In the genomic region with DNA sequence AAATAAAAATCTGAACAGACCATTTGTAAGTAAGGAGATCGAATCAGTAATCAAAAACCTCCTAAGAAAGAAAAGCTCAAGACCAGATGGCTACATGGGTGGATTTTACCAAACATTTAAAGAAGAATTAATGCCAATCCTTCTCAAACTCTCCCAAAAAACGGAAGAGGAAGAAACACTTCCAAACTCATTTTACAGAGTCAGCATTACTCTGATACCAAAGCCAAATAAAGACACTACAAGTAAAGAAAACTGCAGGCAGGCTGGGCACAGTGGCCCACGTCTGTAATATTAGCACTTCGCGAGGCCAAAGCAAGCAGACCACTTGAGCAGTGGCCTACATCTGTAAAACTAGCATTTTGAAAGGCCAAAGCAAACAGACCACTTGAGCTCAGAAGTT, we compare ENCODE assay signal across 22 cellular contexts.
DNase-seq lines count a peak whose midpoint lies in the region; ATAC-seq, FAIRE-seq and TF ChIP-seq lines count a peak whose summit lies in the region.
"Had no signal": no experiment of that assay in that cellular context is flagged by ENCODE, and none has a peak within 500 bp of the region (broad histone marks: within the 10 kb centered on the region; RNA-seq: fewer than 3 reads in every experiment).

No MANE protein-coding gene starts in this region.

- H3K27ac Mint-ChIP-seq in GM23338, result no peak overlapping the region
- H3K27ac Mint-ChIP-seq: B cell; CD4-positive, alpha-beta T cell; CD8-positive, alpha-beta T cell had no signal

- DNase-seq in HepG2 (ENCODE audit: low spot score) (no peak), right lobe of liver (no peak), GM23338 (ENCODE audit: low spot score) (no peak), K562 (ENCODE audit: extremely low read depth in 1 of 4, low spot score in 3 of 4) (no peak), occipital lobe (lab: John Stamatoyannopoulos, UW) (no peak), Right ventricle myocardium inferior (ENCODE audit: missing footprints) (no peak)
- DNase-seq: 8988T; AML-193; Caco-2; Calu3; CD4-positive, alpha-beta T cell; CD8-positive, alpha-beta T cell; DMS79 treated with DMSO at 0.1 percent for 48 hours; GF-D8 had no signal

- no peak for TF ChIP-seq EP300 in HepG2 (IDR thresholded peaks at IDR 0.05; ENCODE audit: low read depth in 2 of 2, low read length in 2 of 2)
- no peak for TF ChIP-seq EP300 in HepG2 (CRISPR knock-in tag; IDR thresholded peaks at IDR 0.05; ENCODE audit: borderline replicate concordance)
- no peak for TF ChIP-seq EP300 in K562 (IDR thresholded peaks at IDR 0.05; ENCODE audit: low read length)

- CTCF ChIA-PET in HepG2 (lab: Yijun Ruan, JAX; ENCODE audit: low intra/inter-chr PET ratio, low total read pairs) (no interaction called here), K562 (lab: Yijun Ruan, JAX; ENCODE audit: low intra/inter-chr PET ratio) (no interaction called here)

- H3K9ac ChIP-seq in HepG2 (ENCODE audit: insufficient read depth, low read depth, low read length), result no peak overlapping the region
- no peak overlapping the region for H3K9ac ChIP-seq in K562 (ENCODE audit: insufficient read depth in 1 of 2, low read depth in 2 of 2, low read length in 2 of 2)
- H3K9ac ChIP-seq: BLaER1 treated with 17β-estradiol and CSF1 and Interleukin-3, amounts not matched to agents 10 nM and 100 nM had no signal

- intact Hi-C loops in HepG2 (cut with micrococcal nuclease; ENCODE audit: unreplicated experiment), result no loop called here
- intact Hi-C loops in right lobe of liver (cut with DNase I), result no loop called here
- intact Hi-C loops in K562 (cut with micrococcal nuclease), result no loop called here
- intact Hi-C loops in Right ventricle myocardium inferior (cut with DNase I), result no loop called here

- H3K4me3 Mint-ChIP-seq in GM23338, result no peak overlapping the region
- H3K4me3 Mint-ChIP-seq: B cell; CD4-positive, alpha-beta T cell; CD8-positive, alpha-beta T cell had no signal

- H4K20me1 ChIP-seq in HepG2 (ENCODE audit: insufficient read depth, low read length) (no peaks in the 10 kb centered on the region), GM23338 (replicated peaks; ENCODE audit: insufficient read depth) (no peaks in the 10 kb centered on the region), K562 (replicated peaks; ENCODE audit: control insufficient read depth, insufficient read depth, low read length) (no peaks in the 10 kb centered on the region)
- H4K20me1 ChIP-seq: BLaER1 treated with 17β-estradiol and CSF1 and Interleukin-3, amounts not matched to agents 10 nM and 100 nM had no signal

- no peak overlapping the region for H3K27ac ChIP-seq in HepG2 (ENCODE audit: extremely low read length, insufficient read depth, low read length)
- no peak overlapping the region for H3K27ac ChIP-seq in right lobe of liver
- H3K27ac ChIP-seq in GM23338 (ENCODE audit: low read depth), result no peak overlapping the region
- H3K27ac ChIP-seq in K562 (ENCODE audit: extremely low read depth, low read depth, low read length), result no peak overlapping the region
- H3K27ac ChIP-seq: BLaER1 treated with 17β-estradiol and CSF1 and Interleukin-3, amounts not matched to agents 10 nM and 100 nM; C4-2B had no signal

- no peak overlapping the region for H3K4me3 ChIP-seq in HepG2 (replicated peaks in 1 of 3; ENCODE audit: insufficient read depth in 1 of 3, low read depth in 2 of 3, low read length in 3 of 3)
- no peak overlapping the region for H3K4me3 ChIP-seq in right lobe of liver
- no peak overlapping the region for H3K4me3 ChIP-seq in GM23338
- H3K4me3 ChIP-seq in K562, result no peak overlapping the region
- H3K4me3 ChIP-seq: BLaER1 treated with 17β-estradiol and CSF1 and Interleukin-3, amounts not matched to agents 10 nM and 100 nM had no signal

- H3K36me3 Mint-ChIP-seq in GM23338 (ENCODE audit: low read depth), result no peaks in the 10 kb centered on the region
- H3K36me3 Mint-ChIP-seq: CD8-positive, alpha-beta T cell had no signal

- FAIRE-seq in HepG2 (lab: Jason Lieb, UNC), result no peak
- FAIRE-seq in K562 (lab: Jason Lieb, UNC), result no peak
- FAIRE-seq: A204.1, D721Med, G401.6, GM12891, GM19239 had no signal

- H3K4me2 ChIP-seq in HepG2 (ENCODE audit: low read depth, low read length) (no peak overlapping the region), GM23338 (no peak overlapping the region), K562 (ENCODE audit: insufficient read depth, low read length) (no peak overlapping the region)
- H3K4me2 ChIP-seq: BLaER1 treated with 17β-estradiol and CSF1 and Interleukin-3, amounts not matched to agents 10 nM and 100 nM had no signal

- BruUV-seq in HepG2 (replicated peaks; lab: Mats Ljungman, UMichigan), result no TSS peak
- no TSS peak for BruUV-seq in K562 (replicated peaks; lab: Mats Ljungman, UMichigan)

- peaks cover 5% of the 10 kb centered on the region; the same call in 2 of the 3 replicates for H3K9me3 Mint-ChIP-seq in GM23338

- no peaks in the 10 kb centered on the region for H3K4me1 Mint-ChIP-seq in GM23338
- H3K4me1 Mint-ChIP-seq: B cell had no signal

- H3K79me2 ChIP-seq in HepG2 (ENCODE audit: insufficient read depth, low read length) (no peaks in the 10 kb centered on the region), GM23338 (replicated peaks; ENCODE audit: insufficient read depth) (no peaks in the 10 kb centered on the region), K562 (ENCODE audit: control insufficient read depth, insufficient read depth, low read length) (no peaks in the 10 kb centered on the region)

- POLR2A ChIA-PET in HepG2 (lab: Yijun Ruan, JAX) (no interaction called here), K562 (lab: Yijun Ruan, JAX) (no interaction called here)

- WGBS in HepG2 (ENCODE audit: low lambda C conversion rate), result under 1% methylated on average over 5 of the region's 5 CpGs
- 27% methylated on average over 2 of the region's 5 CpGs for WGBS in right lobe of liver (ENCODE audit: insufficient coverage, low coverage, low lambda C conversion rate, missing lambda C conversion rate)
- WGBS in K562 (ENCODE audit: insufficient coverage, low coverage, missing lambda C conversion rate), result 3% methylated on average over 5 of the region's 5 CpGs

- H3K9me2 ChIP-seq in GM23338 (ENCODE audit: insufficient read depth), result no peaks in the 10 kb centered on the region

- H3K9me1 ChIP-seq in K562 (ENCODE audit: control insufficient read depth, insufficient read depth, low read length), result no peaks in the 10 kb centered on the region

- TF ChIP-seq POLR2A in HepG2 (IDR thresholded peaks at IDR 0.05; ENCODE audit: insufficient read depth in 1 of 2, low read depth in 2 of 2, low read length in 2 of 2) (no peak), right lobe of liver (IDR thresholded peaks at IDR 0.05) (no peak), K562 (conservative IDR thresholded peaks at IDR 0.05) (no peak)

- H3K27me3 ChIP-seq in HepG2 (ENCODE audit: control insufficient read depth in 1 of 2, insufficient read depth in 2 of 2, low read length in 2 of 2), result no peaks in the 10 kb centered on the region
- H3K27me3 ChIP-seq in right lobe of liver, result no peaks in the 10 kb centered on the region
- H3K27me3 ChIP-seq in GM23338 (ENCODE audit: insufficient read depth), result no peaks in the 10 kb centered on the region
- no peaks in the 10 kb centered on the region for H3K27me3 ChIP-seq in K562 (ENCODE audit: control insufficient read depth in 2 of 2, insufficient read depth in 2 of 2, low read length in 2 of 2)
- H3K27me3 ChIP-seq: BLaER1 treated with 17β-estradiol and CSF1 and Interleukin-3, amounts not matched to agents 10 nM and 100 nM had no signal

- H3K4me1 ChIP-seq in HepG2 (ENCODE audit: insufficient read depth, low read length) (no peaks in the 10 kb centered on the region), right lobe of liver (no peaks in the 10 kb centered on the region), GM23338 (ENCODE audit: insufficient read depth) (no peaks in the 10 kb centered on the region), K562 (replicated peaks in 1 of 2; ENCODE audit: control insufficient read depth in 2 of 2, insufficient read depth in 2 of 2, low read length in 2 of 2) (no peaks in the 10 kb centered on the region)
- H3K4me1 ChIP-seq: BLaER1 treated with 17β-estradiol and CSF1 and Interleukin-3, amounts not matched to agents 10 nM and 100 nM; Caco-2 had no signal

- no peaks in the 10 kb centered on the region for H3F3A ChIP-seq in GM23338 (replicated peaks; ENCODE audit: low read depth)

- H3K9me3 ChIP-seq in HepG2 (ENCODE audit: low read length) (no peaks in the 10 kb centered on the region), right lobe of liver (no peaks in the 10 kb centered on the region), K562 (replicated peaks; ENCODE audit: control insufficient read depth, insufficient read depth, low read depth, low read length) (no peaks in the 10 kb centered on the region)

- H2AFZ ChIP-seq in HepG2 (ENCODE audit: low read length) (no peak overlapping the region), GM23338 (0 out of 2 replicates have a peak overlapping the region, but pooled peaks have one; percentile 33), K562 (ENCODE audit: low read depth, low read length) (no peak overlapping the region)

- ATAC-seq in HepG2, result no peak
- no peak for ATAC-seq in right lobe of liver
- ATAC-seq in GM23338, result no peak
- no peak for ATAC-seq in K562
- ATAC-seq in Right ventricle myocardium inferior, result no peak
- ATAC-seq: CD8-positive, alpha-beta T cell had no signal

- H3K36me3 ChIP-seq in HepG2 (replicated peaks in 1 of 2; ENCODE audit: control insufficient read depth in 1 of 2, insufficient read depth in 2 of 2, low read length in 2 of 2) (no peaks in the 10 kb centered on the region), right lobe of liver (no peaks in the 10 kb centered on the region), GM23338 (ENCODE audit: insufficient read depth) (no peaks in the 10 kb centered on the region), K562 (ENCODE audit: control insufficient read depth, insufficient read depth, low read length) (no peaks in the 10 kb centered on the region)
- H3K36me3 ChIP-seq: BLaER1 treated with 17β-estradiol and CSF1 and Interleukin-3, amounts not matched to agents 10 nM and 100 nM had no signal

- no peak for TF ChIP-seq CTCF in HepG2 (CRISPR knock-in tag; IDR thresholded peaks at IDR 0.05)
- TF ChIP-seq CTCF in right lobe of liver (IDR thresholded peaks at IDR 0.05), result no peak
- TF ChIP-seq CTCF in GM23338 (conservative IDR thresholded peaks at IDR 0.05; ENCODE audit: low read depth in 2 of 2), result no peak
- no peak for TF ChIP-seq CTCF in K562 (IDR thresholded peaks at IDR 0.05 in 2 of 3, conservative IDR thresholded peaks at IDR 0.05 in 1 of 3; ENCODE audit: insufficient read depth in 2 of 3, low read depth in 1 of 3, low read length in 3 of 3)

- H3K27me3 Mint-ChIP-seq in GM23338 (ENCODE audit: insufficient read depth, low read depth, poor library complexity), result peaks cover 2% of the 10 kb centered on the region
- H3K27me3 Mint-ChIP-seq: B cell; CD4-positive, alpha-beta T cell had no signal

- TF ChIP-seq RAD21 in HepG2 (CRISPR knock-in tag; IDR thresholded peaks at IDR 0.05), result no peak
- no peak for TF ChIP-seq RAD21 in K562 (CRISPR knock-in tag; conservative IDR thresholded peaks at IDR 0.05 in 1 of 2, IDR thresholded peaks at IDR 0.05 in 1 of 2)

- in situ Hi-C loops in HepG2 (cut with HindIII; ENCODE audit: extremely low pct_ligation_motif_present, low pct_unique_long_range_greater_than_20kb) (no loop called here), K562 (cut with MboI) (no loop called here)

TF ChIP-seq in K562, 482 proteins besides CTCF, POLR2A, EP300 and RAD21 (continues in another document):
- TF ChIP-seq CAMTA2 (CRISPR knock-in tag; conservative IDR thresholded peaks at IDR 0.05) (no peak), CXXC5 (CRISPR knock-in tag; IDR thresholded peaks at IDR 0.05) (no peak), ZNF133 (CRISPR knock-in tag; IDR thresholded peaks at IDR 0.05) (no peak)

Comparison
In these comparisons a context has a peak if more than half of its experiments do, and no peak if none do; other contexts are left out.
1. Of the 241 proteins assayed by ChIP-seq in both HepG2 and K562: peak only in HepG2: MAFF; only in K562: none; in both: none; in neither: 239; mixed calls (peak in some experiments, not most) for 1.